In genomic region chr1:35448344-35448801, GRCh38 we compare ENCODE assay signal across 8 cellular contexts.
DNase-seq lines count a peak whose midpoint lies in the region; TF ChIP-seq lines count a peak whose summit lies in the region.
"Had no signal": no experiment of that assay in that cellular context is flagged by ENCODE, and none has a peak within 500 bp of the region (broad histone marks: within the 10 kb centered on the region; RNA-seq: fewer than 3 reads in every experiment).

No MANE protein-coding gene starts in this region.

- H3K9me3 ChIP-seq in adrenal gland (replicated peaks in 1 of 3) (no peaks in the 10 kb centered on the region), right atrium auricular region (no peaks in the 10 kb centered on the region), HAP-1 (no peaks in the 10 kb centered on the region), MM.1S (replicated peaks; ENCODE audit: insufficient read depth, low read length) (no peaks in the 10 kb centered on the region)

- no peaks in the 10 kb centered on the region for H3K9me3 Mint-ChIP-seq in activated CD4-positive, alpha-beta memory T cell treated with anti-CD3 and anti-CD28 coated beads, Interleukin-2, amount 10 ng/mL, durations not matched to agents 7 days and 5 days

- H3K27ac ChIP-seq in adrenal gland (peak overlapping the region; percentile 60 to 84 (median 73)), right atrium auricular region (peak overlapping the region in 1 of 2 donors; percentile 19), MM.1S (ENCODE audit: low read length) (no peak overlapping the region)

- peak; percentile 13 to 22 for DNase-seq in Kasumi-1 (lab: John Stamatoyannopoulos, UW)
- DNase-seq in adrenal gland, result peak; percentile 46 to 85 (median 80)
- DNase-seq in right atrium auricular region (ENCODE audit: low spot score), result peak; percentile 69
- DNase-seq in stromal cell of bone marrow (ENCODE audit: low read depth), result peak; percentile 93
- DNase-seq in activated CD4-positive, alpha-beta memory T cell treated with anti-CD3 and anti-CD28 coated beads, Interleukin-2, amount 10 ng/mL, durations not matched to agents 7 days and 5 days, result no peak
- DNase-seq in HAP-1 (ENCODE audit: low spot score in 2 of 2), result no peak
- no peak for DNase-seq in MM.1S
- DNase-seq: NCI-H524 had no signal

- WGBS in adrenal gland, 4 donors, result 24 to 36% (median 30%) methylated on average over 3 of the region's 3 CpGs

- H3K9ac ChIP-seq in MM.1S (ENCODE audit: low read length), result no peak overlapping the region

- peaks cover 19% of the 10 kb centered on the region for H3K4me1 Mint-ChIP-seq in activated CD4-positive, alpha-beta memory T cell treated with anti-CD3 and anti-CD28 coated beads, Interleukin-2, amount 10 ng/mL, durations not matched to agents 7 days and 5 days

- no peak overlapping the region for H3K4me2 ChIP-seq in MM.1S (ENCODE audit: low read depth, low read length)

- H3K27ac Mint-ChIP-seq in activated CD4-positive, alpha-beta memory T cell treated with anti-CD3 and anti-CD28 coated beads, Interleukin-2, amount 10 ng/mL, durations not matched to agents 7 days and 5 days, result no peak overlapping the region

- peak in 1 of 2 donors; percentile 25 for TF ChIP-seq POLR2A in adrenal gland (IDR thresholded peaks at IDR 0.05)

- H3K27me3 Mint-ChIP-seq in activated CD4-positive, alpha-beta memory T cell treated with anti-CD3 and anti-CD28 coated beads, Interleukin-2, amount 10 ng/mL, durations not matched to agents 7 days and 5 days, result no peaks in the 10 kb centered on the region

- H3K36me3 ChIP-seq in adrenal gland (replicated peaks in 1 of 2), result peaks cover 0 to 27% of the 10 kb centered on the region in 2 donors
- peaks cover 79% of the 10 kb centered on the region for H3K36me3 ChIP-seq in right atrium auricular region
- peaks cover 52% of the 10 kb centered on the region for H3K36me3 ChIP-seq in HAP-1 (replicated peaks)
- no peaks in the 10 kb centered on the region for H3K36me3 ChIP-seq in MM.1S (replicated peaks; ENCODE audit: insufficient read depth, low read length)

- H2AFZ ChIP-seq in MM.1S (ENCODE audit: low read length), result no peak overlapping the region

- no peaks in the 10 kb centered on the region for H4K20me1 ChIP-seq in MM.1S (ENCODE audit: insufficient read depth, low read length)

- H3K27me3 ChIP-seq in adrenal gland (no peaks in the 10 kb centered on the region), right atrium auricular region (no peaks in the 10 kb centered on the region), HAP-1 (ENCODE audit: low read depth) (no peaks in the 10 kb centered on the region), MM.1S (replicated peaks; ENCODE audit: insufficient read depth, low read length) (no peaks in the 10 kb centered on the region)

- in situ Hi-C loops in HAP-1 (cut with MboI; ENCODE audit: low sequenced_read_pairs), result loop anchor here (10.0 kb wide), 1 partner anchor 276 kb away; no protein-coding TSS in a partner anchor

- H3K9me2 ChIP-seq in MM.1S (replicated peaks; ENCODE audit: insufficient read depth, low read length), result no peaks in the 10 kb centered on the region

- CTCF ChIA-PET in activated CD4-positive, alpha-beta memory T cell treated with anti-CD3 and anti-CD28 coated beads, Interleukin-2, amount 10 ng/mL, durations not matched to agents 7 days and 5 days (lab: Charles Lee), result interaction anchor here (1.0 to 10.6 kb wide), 3 partner anchors 89 to 120 kb away, joined by 3 to 159 read pairs (median 55); no protein-coding TSS in a partner anchor

- TF ChIP-seq CTCF in adrenal gland (IDR thresholded peaks at IDR 0.05), result no peak
- TF ChIP-seq CTCF in right atrium auricular region (IDR thresholded peaks at IDR 0.05), result no peak
- no peak for TF ChIP-seq CTCF in MM.1S (IDR thresholded peaks at IDR 0.05; ENCODE audit: low read length)

- peaks cover 13% of the 10 kb centered on the region for H3K36me3 Mint-ChIP-seq in activated CD4-positive, alpha-beta memory T cell treated with anti-CD3 and anti-CD28 coated beads, Interleukin-2, amount 10 ng/mL, durations not matched to agents 7 days and 5 days (ENCODE audit: low read depth)

- H3K4me3 Mint-ChIP-seq in activated CD4-positive, alpha-beta memory T cell treated with anti-CD3 and anti-CD28 coated beads, Interleukin-2, amount 10 ng/mL, durations not matched to agents 7 days and 5 days, result no peak overlapping the region

- intact Hi-C loops in adrenal gland (cut with DNase I), result loop anchor here in 1 of 2 donors (10.0 kb wide), 1 partner anchor 326 kb away; no protein-coding TSS in a partner anchor

- H3K4me1 ChIP-seq in adrenal gland (replicated peaks in 1 of 2), result peaks cover 27 to 48% of the 10 kb centered on the region in 2 donors
- peaks cover 0 to 29% of the 10 kb centered on the region in 2 donors for H3K4me1 ChIP-seq in right atrium auricular region
- no peaks in the 10 kb centered on the region; the same call in 1 of the 2 replicates for H3K4me1 ChIP-seq in HAP-1
- H3K4me1 ChIP-seq in MM.1S (ENCODE audit: low read length), result no peaks in the 10 kb centered on the region

- H3F3A ChIP-seq in MM.1S (ENCODE audit: insufficient read depth, low read length), result no peaks in the 10 kb centered on the region

- H3K4me3 ChIP-seq in adrenal gland (no peak overlapping the region), right atrium auricular region (no peak overlapping the region), HAP-1 (no peak overlapping the region), MM.1S (ENCODE audit: low read length) (no peak overlapping the region)

- POLR2A ChIA-PET in activated CD4-positive, alpha-beta memory T cell treated with anti-CD3 and anti-CD28 coated beads, Interleukin-2, amount 10 ng/mL, durations not matched to agents 7 days and 5 days (lab: Charles Lee), result interaction anchor here (6.2 kb wide), 1 partner anchor 109 kb away, joined by 44 read pairs; the partner anchor contains the start of genes KIAA0319L and NCDN

- no peaks in the 10 kb centered on the region for H3K79me2 ChIP-seq in MM.1S (ENCODE audit: low read length)

Comparison
In these comparisons a context has a peak if more than half of its experiments do, and no peak if none do; other contexts are left out.
1. DNase-seq: peak in Kasumi-1 (2 of 2), adrenal gland (7 of 7), right atrium auricular region (single experiment) and stromal cell of bone marrow (single experiment); none in activated CD4-positive, alpha-beta memory T cell treated with anti-CD3 and anti-CD28 coated beads, Interleukin-2, amount 10 ng/mL, durations not matched to agents 7 days and 5 days (single experiment), HAP-1 (0 of 2) and MM.1S (single experiment).